In the genomic region with DNA sequence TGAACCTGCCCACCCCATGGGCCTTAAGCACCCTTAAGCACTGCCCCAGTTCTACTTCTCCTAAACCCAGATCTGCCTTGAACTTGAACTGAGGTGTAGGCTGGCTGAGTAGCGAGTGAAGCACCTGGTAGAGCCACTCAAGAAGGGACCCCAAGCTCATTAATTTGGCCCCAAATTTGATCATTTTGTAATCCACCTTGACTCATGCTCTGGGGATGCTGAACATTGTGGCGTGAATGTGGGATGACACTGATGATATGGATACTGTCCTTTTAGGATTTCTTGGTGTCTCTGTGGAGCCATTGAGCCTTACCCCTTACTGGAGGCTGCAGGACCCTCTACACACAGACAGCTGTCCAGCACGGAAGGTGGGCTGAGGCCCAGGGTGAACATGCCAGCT, we compare ENCODE assay signal across 8 cellular contexts.
"Had no signal": no experiment of that assay in that cellular context is flagged by ENCODE, and none has a peak within 500 bp of the region (broad histone marks: within the 10 kb centered on the region; RNA-seq: fewer than 3 reads in every experiment).

A gene (plus strand): TSS at position 301 of the 400 bp plus-strand sequence. CDS start 91 bp downstream, at position 392.

- ATAC-seq: GM12878 had no signal

- FAIRE-seq: G401.6, GM12878, GM12891, GM12892, GM18507, GM19239 had no signal

- DNase-seq: GDM1, GF-D8 had no signal

- H3K4me3 ChIP-seq: GM12878 had no signal
